In the genomic region with DNA sequence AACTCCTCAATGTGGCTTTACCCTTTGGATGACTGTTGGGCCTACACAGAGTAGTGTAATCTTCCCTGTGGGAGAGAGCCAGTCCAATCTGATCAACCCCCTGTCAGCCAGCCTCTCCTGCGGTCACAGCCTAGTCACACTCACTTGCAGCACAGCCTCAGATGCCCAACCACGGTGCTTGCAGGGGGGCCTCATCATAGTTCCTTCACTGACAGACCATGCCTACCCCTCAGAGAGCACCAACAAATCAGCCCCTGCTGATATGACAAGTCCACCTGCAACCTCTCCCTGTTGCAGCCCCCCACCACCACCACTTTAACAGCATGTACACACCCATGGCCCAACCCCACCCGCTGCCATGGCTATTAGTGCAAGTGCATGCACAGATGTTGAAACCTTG, we compare ENCODE assay signal across 22 cellular contexts.
"Had no signal": no experiment of that assay in that cellular context is flagged by ENCODE, and none has a peak within 500 bp of the region (broad histone marks: within the 10 kb centered on the region; RNA-seq: fewer than 3 reads in every experiment).

No MANE protein-coding gene starts in this region.

- H3K4me1 Mint-ChIP-seq: endodermal cell had no signal

- ATAC-seq: effector memory CD8-positive, alpha-beta T cell; esophagus mucosa; foreskin keratinocyte; gastrocnemius medialis; gastroesophageal sphincter; heart left ventricle; heart right ventricle had no signal

- H3K27me3 Mint-ChIP-seq: dendritic cell treated with granulocyte-macrophage colony-stimulating factor and Interleukin-4, amounts not matched to agents 40 ng/mL and 50 ng/mL, for 4 days; effector memory CD8-positive, alpha-beta T cell had no signal

- H3K27ac Mint-ChIP-seq: dendritic cell treated with granulocyte-macrophage colony-stimulating factor and Interleukin-4, amounts not matched to agents 40 ng/mL and 50 ng/mL, for 4 days; effector memory CD8-positive, alpha-beta T cell; endodermal cell had no signal

- DNase-seq: colonic mucosa; cortex of kidney; dermis blood vessel endothelial cell; dorsolateral prefrontal cortex; effector CD4-positive, alpha-beta T cell; effector CD8-positive, alpha-beta T cell; effector memory CD4-positive, alpha-beta T cell; effector memory CD8-positive, alpha-beta T cell; endodermal cell; erythroblast; esophagus squamous epithelium; foreskin fibroblast; foreskin keratinocyte; foreskin melanocyte; gastrocnemius medialis; glutamatergic neuron; head of caudate nucleus; heart left ventricle; heart right ventricle had no signal

- H3K4me3 Mint-ChIP-seq: dendritic cell treated with granulocyte-macrophage colony-stimulating factor and Interleukin-4, amounts not matched to agents 40 ng/mL and 50 ng/mL, for 4 days; effector memory CD8-positive, alpha-beta T cell; endodermal cell had no signal
